Comparison of ENCODE assay signal across 1 cellular context in the genomic region with DNA sequence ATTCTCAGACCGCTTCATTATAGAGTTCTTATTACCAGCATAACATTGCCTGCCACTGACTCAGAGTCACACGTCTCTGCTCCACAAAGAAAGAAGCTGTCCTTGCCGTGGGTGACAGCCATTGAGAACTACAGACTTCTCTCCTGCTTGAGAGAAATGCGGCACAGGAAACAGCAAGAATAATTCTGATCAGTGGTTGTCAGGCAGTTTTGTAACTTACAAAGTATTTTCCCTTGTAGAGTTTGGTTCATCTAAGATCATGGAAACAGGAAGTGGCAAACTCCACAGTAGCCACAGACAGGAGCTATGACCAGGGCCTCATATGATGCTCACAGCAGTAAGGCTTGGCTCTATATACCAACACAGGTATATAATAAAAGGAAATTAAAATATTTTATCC.
TF ChIP-seq lines count a peak whose summit lies in the region.

No MANE protein-coding gene starts in this region.

TF ChIP-seq in IMR-90, 13 proteins besides CTCF, POLR2A, EP300 and RAD21 (continued from another document):
- TF ChIP-seq, protein P1, sequence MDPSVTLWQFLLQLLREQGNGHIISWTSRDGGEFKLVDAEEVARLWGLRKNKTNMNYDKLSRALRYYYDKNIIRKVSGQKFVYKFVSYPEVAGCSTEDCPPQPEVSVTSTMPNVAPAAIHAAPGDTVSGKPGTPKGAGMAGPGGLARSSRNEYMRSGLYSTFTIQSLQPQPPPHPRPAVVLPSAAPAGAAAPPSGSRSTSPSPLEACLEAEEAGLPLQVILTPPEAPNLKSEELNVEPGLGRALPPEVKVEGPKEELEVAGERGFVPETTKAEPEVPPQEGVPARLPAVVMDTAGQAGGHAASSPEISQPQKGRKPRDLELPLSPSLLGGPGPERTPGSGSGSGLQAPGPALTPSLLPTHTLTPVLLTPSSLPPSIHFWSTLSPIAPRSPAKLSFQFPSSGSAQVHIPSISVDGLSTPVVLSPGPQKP (IDR thresholded peaks at IDR 0.05; ENCODE audit: borderline replicate concordance, low read depth, low read length) = no peak
TF ChIP-seq in IMR-90: peak in this region for 0.
